ENCODE assay signal across 1 cellular context in genomic region chr1:32056598-32056997, GRCh38.
TF ChIP-seq lines count a peak whose summit lies in the region.

No MANE protein-coding gene starts in this region.

TF ChIP-seq in GM12878, 131 proteins besides CTCF, POLR2A, EP300 and RAD21:
- TF ChIP-seq, protein P1, sequence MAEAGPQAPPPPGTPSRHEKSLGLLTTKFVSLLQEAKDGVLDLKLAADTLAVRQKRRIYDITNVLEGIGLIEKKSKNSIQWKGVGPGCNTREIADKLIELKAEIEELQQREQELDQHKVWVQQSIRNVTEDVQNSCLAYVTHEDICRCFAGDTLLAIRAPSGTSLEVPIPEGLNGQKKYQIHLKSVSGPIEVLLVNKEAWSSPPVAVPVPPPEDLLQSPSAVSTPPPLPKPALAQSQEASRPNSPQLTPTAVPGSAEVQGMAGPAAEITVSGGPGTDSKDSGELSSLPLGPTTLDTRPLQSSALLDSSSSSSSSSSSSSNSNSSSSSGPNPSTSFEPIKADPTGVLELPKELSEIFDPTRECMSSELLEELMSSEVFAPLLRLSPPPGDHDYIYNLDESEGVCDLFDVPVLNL (IDR thresholded peaks at IDR 0.05; ENCODE audit: low read depth, low read length) = no peak
- TF ChIP-seq KAT2A (conservative IDR thresholded peaks at IDR 0.05; ENCODE audit: control insufficient read depth, low read depth, low read length) (no peak), RUNX3 (IDR thresholded peaks at IDR 0.05; ENCODE audit: low read length) (no peak), TCF3 (IDR thresholded peaks at IDR 0.05; ENCODE audit: borderline replicate concordance, insufficient read depth, low read depth, low read length) (no peak), SMAD1 (IDR thresholded peaks at IDR 0.05; ENCODE audit: low read depth, partially characterized antibody) (no peak), IKZF1 (conservative IDR thresholded peaks at IDR 0.05) (no peak), SPI1 (IDR thresholded peaks at IDR 0.05; ENCODE audit: borderline replicate concordance, insufficient read depth, low read depth, low read length) (no peak), ZBTB4 (CRISPR knock-in tag; IDR thresholded peaks at IDR 0.05) (no peak)
- TF ChIP-seq, protein P2, sequence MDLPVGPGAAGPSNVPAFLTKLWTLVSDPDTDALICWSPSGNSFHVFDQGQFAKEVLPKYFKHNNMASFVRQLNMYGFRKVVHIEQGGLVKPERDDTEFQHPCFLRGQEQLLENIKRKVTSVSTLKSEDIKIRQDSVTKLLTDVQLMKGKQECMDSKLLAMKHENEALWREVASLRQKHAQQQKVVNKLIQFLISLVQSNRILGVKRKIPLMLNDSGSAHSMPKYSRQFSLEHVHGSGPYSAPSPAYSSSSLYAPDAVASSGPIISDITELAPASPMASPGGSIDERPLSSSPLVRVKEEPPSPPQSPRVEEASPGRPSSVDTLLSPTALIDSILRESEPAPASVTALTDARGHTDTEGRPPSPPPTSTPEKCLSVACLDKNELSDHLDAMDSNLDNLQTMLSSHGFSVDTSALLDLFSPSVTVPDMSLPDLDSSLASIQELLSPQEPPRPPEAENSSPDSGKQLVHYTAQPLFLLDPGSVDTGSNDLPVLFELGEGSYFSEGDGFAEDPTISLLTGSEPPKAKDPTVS (IDR thresholded peaks at IDR 0.05; ENCODE audit: low read depth, low read length) = no peak
